8 cellular contexts compared by ENCODE assay signal in genomic region chr7:28389504-28390385, GRCh38. TPM values are rescaled to one million over a fixed set of nuclear protein-coding genes. Genes with fewer than 3 reads are reported as not detected.
A peak's percentile ranks its signal among the peaks of the same experiment; 100 is the strongest.
DNase-seq lines count a peak whose midpoint lies in the region; ATAC-seq and TF ChIP-seq lines count a peak whose summit lies in the region.

No MANE protein-coding gene starts in this region.

- H4K20me1 ChIP-seq in SK-N-SH (ENCODE audit: insufficient read depth) (no peaks in the 10 kb centered on the region), osteoblast (ENCODE audit: insufficient read depth, low read length) (no peaks in the 10 kb centered on the region)

- no peak overlapping the region; the same call in 1 of the 2 replicates for H2AFZ ChIP-seq in SK-N-SH (ENCODE audit: low read depth)
- H2AFZ ChIP-seq in osteoblast (ENCODE audit: low read length), result peak overlapping the region; percentile 77

- no peaks in the 10 kb centered on the region; the same call in 1 of the 2 replicates for H3K27me3 ChIP-seq in SK-N-SH (ENCODE audit: insufficient read depth)
- H3K27me3 ChIP-seq in osteoblast (ENCODE audit: insufficient read depth, low read length), result no peaks in the 10 kb centered on the region

- TF ChIP-seq CTCF in SK-N-SH (IDR thresholded peaks at IDR 0.05) (peak; percentile 99), osteoblast (IDR thresholded peaks at IDR 0.05; ENCODE audit: extremely low read depth, low read depth, low read length) (peak; percentile 76)

- H3K4me3 ChIP-seq in SK-N-SH (ENCODE audit: low read depth in 2 of 2, low read length in 1 of 2) (peak overlapping the region; percentile 32 to 45), osteoblast (ENCODE audit: insufficient read depth, low read length) (peak overlapping the region; percentile 67)

- H3K36me3 Mint-ChIP-seq in activated naive CD8-positive, alpha-beta T cell treated with anti-CD3 and anti-CD28 coated beads, Interleukin-2, amount 50 U/mL, for 24 hours (ENCODE audit: low read depth), result no peaks in the 10 kb centered on the region

- H3K36me3 ChIP-seq in SK-N-SH (replicated peaks in 1 of 2; ENCODE audit: control insufficient read depth in 1 of 2, insufficient read depth in 2 of 2, low read length in 1 of 2) (no peaks in the 10 kb centered on the region), osteoblast (ENCODE audit: insufficient read depth, low read length) (no peaks in the 10 kb centered on the region)

- POLR2A ChIA-PET in SK-N-SH (lab: Yijun Ruan, JAX), result no interaction called here

- no peaks in the 10 kb centered on the region for H3F3A ChIP-seq in SK-N-SH (replicated peaks; ENCODE audit: insufficient read depth)

- no peaks in the 10 kb centered on the region for H3K9me2 ChIP-seq in SK-N-SH

- H3K27ac Mint-ChIP-seq in activated naive CD8-positive, alpha-beta T cell treated with anti-CD3 and anti-CD28 coated beads, Interleukin-2, amount 50 U/mL, for 24 hours, result no peak overlapping the region

- H3K9me3 ChIP-seq in SK-N-SH, result 0 out of 2 replicates have a peak, but pooled peaks cover 3% of the 10 kb centered on the region
- no peaks in the 10 kb centered on the region for H3K9me3 ChIP-seq in osteoblast (ENCODE audit: low read depth, low read length)

- H3K27me3 Mint-ChIP-seq in activated naive CD8-positive, alpha-beta T cell treated with anti-CD3 and anti-CD28 coated beads, Interleukin-2, amount 50 U/mL, for 24 hours, result peaks cover 36% of the 10 kb centered on the region

- TF ChIP-seq RAD21 in SK-N-SH (IDR thresholded peaks at IDR 0.05; ENCODE audit: low read length), result peak; percentile 85

- peak overlapping the region; percentile 63 for H3K4me2 ChIP-seq in SK-N-SH
- H3K4me2 ChIP-seq in osteoblast (ENCODE audit: insufficient read depth, low read length), result peak overlapping the region; percentile 90

- DNase-seq in GM04504 (ENCODE audit: low read depth), result peak; percentile 26
- peak; percentile 51 for DNase-seq in NCI-H1048 (lab: John Stamatoyannopoulos, UW)
- DNase-seq in SK-N-SH, result peak; percentile 44
- DNase-seq in fibroblast of the conjunctiva (ENCODE audit: low read depth), result peak; percentile 67
- DNase-seq in osteoblast (ENCODE audit: insufficient read length, low spot score, missing footprints), result no peak
- DNase-seq in activated naive CD8-positive, alpha-beta T cell treated with anti-CD3 and anti-CD28 coated beads, Interleukin-2, amount 50 U/mL, for 24 hours, result no peak

- TF ChIP-seq EP300 in SK-N-SH (IDR thresholded peaks at IDR 0.05; ENCODE audit: borderline replicate concordance in 1 of 2, low read depth in 1 of 2, low read length in 1 of 2), result no peak

- peaks cover 3% of the 10 kb centered on the region for H3K4me1 Mint-ChIP-seq in activated naive CD8-positive, alpha-beta T cell treated with anti-CD3 and anti-CD28 coated beads, Interleukin-2, amount 50 U/mL, for 24 hours

- 10% methylated on average over 14 of the region's 14 CpGs for WGBS in SK-N-SH (ENCODE audit: low lambda C conversion rate)

- no peak overlapping the region for H3K9ac ChIP-seq in SK-N-SH

- H3K27ac ChIP-seq in SK-N-SH (ENCODE audit: low read depth in 2 of 2, low read length in 1 of 2) (no peak overlapping the region), osteoblast (ENCODE audit: low read depth, low read length) (peak overlapping the region; percentile 48)

- ATAC-seq in HG02678 (IDR thresholded peaks at IDR 0.05; ENCODE audit: unreplicated experiment), result no peak
- ATAC-seq in GM19023 (IDR thresholded peaks at IDR 0.05; ENCODE audit: unreplicated experiment), result no peak
- ATAC-seq in activated naive CD8-positive, alpha-beta T cell treated with anti-CD3 and anti-CD28 coated beads, Interleukin-2, amount 50 U/mL, for 24 hours, result no peak

- no peak overlapping the region for H3K4me3 Mint-ChIP-seq in activated naive CD8-positive, alpha-beta T cell treated with anti-CD3 and anti-CD28 coated beads, Interleukin-2, amount 50 U/mL, for 24 hours

- H3K9me3 Mint-ChIP-seq in activated naive CD8-positive, alpha-beta T cell treated with anti-CD3 and anti-CD28 coated beads, Interleukin-2, amount 50 U/mL, for 24 hours, result no peaks in the 10 kb centered on the region

- CTCF ChIA-PET in SK-N-SH (lab: Yijun Ruan, JAX), result interaction anchor here (0.6 to 4.7 kb wide), 57 partner anchors 9 to 593 kb away, joined by 3 to 38 read pairs (median 4); no protein-coding TSS in a partner anchor

- H3K79me2 ChIP-seq in SK-N-SH (ENCODE audit: insufficient read depth) (no peaks in the 10 kb centered on the region), osteoblast (ENCODE audit: insufficient read depth, low read length) (no peaks in the 10 kb centered on the region)

- H3K4me1 ChIP-seq in SK-N-SH (ENCODE audit: control insufficient read depth in 1 of 2, insufficient read depth in 2 of 2, low read depth in 1 of 2, low read length in 1 of 2) (peaks cover 0 to 6% of the 10 kb centered on the region in 2 experiments; a peak in 1 of 4 replicates), osteoblast (ENCODE audit: insufficient read depth, low read length) (no peaks in the 10 kb centered on the region)

TF ChIP-seq in SK-N-SH, 30 proteins besides CTCF, POLR2A, EP300 and RAD21:
- TF ChIP-seq ZBTB33 (IDR thresholded peaks at IDR 0.05; ENCODE audit: borderline replicate concordance, low read depth) (no peak), SMC3 (IDR thresholded peaks at IDR 0.05; ENCODE audit: low read depth, low read length) (peak; percentile 59)

RNA-seq across cellular contexts. Expression of gene CREB5, which starts 22.6 kb away (rescaled TPM):
- polyA plus RNA-seq in SK-N-SH (2012; rRNA removed), result 14.2 and 19.3 TPM in 2 replicates
- polyA plus RNA-seq in SK-N-SH (2012; cell fraction: cytosol; rRNA removed), result 7.0 and 8.3 TPM in 2 replicates
- 15.8 and 32.8 TPM in 2 replicates for polyA plus RNA-seq in SK-N-SH (2012; cell fraction: nucleus; rRNA removed)
- total RNA-seq in osteoblast, result 5.0 and 5.1 TPM in 2 replicates

Comparison
In these comparisons a context has a peak if more than half of its experiments do, and no peak if none do; other contexts are left out.
1. DNase-seq: peak in GM04504 (single experiment), NCI-H1048 (single experiment), SK-N-SH (single experiment) and fibroblast of the conjunctiva (single experiment); none in osteoblast (single experiment) and activated naive CD8-positive, alpha-beta T cell treated with anti-CD3 and anti-CD28 coated beads, Interleukin-2, amount 50 U/mL, for 24 hours (single experiment).